In genomic region chr3:57385498-57385897, GRCh38 we compare ENCODE assay signal across 21 cellular contexts.
"Had no signal": no experiment of that assay in that cellular context is flagged by ENCODE, and none has a peak within 500 bp of the region (broad histone marks: within the 10 kb centered on the region; RNA-seq: fewer than 3 reads in every experiment).

No MANE protein-coding gene starts in this region.

- H3K36me3 ChIP-seq: SJSA1 had no signal

- H3K9me3 ChIP-seq: SJSA1 had no signal

- H3K4me3 ChIP-seq: SJSA1, SK-N-MC had no signal

- ATAC-seq: Panc1 had no signal

- H3K4me1 ChIP-seq: SJSA1 had no signal

- H3K27ac ChIP-seq: HL-60, RWPE1, SJSA1, SK-N-MC had no signal

- FAIRE-seq: HTR-8/SVneo had no signal

- DNase-seq: KBM-7, MM.1S, NCI-H1092 treated with DMSO at 0.1 percent for 48 hours, NCI-H1436, NCI-H187, NCI-H2029, NCI-H2081 treated with DMSO at 0.1 percent for 48 hours, NCI-H2171, NCI-H226, NCI-H446, NCI-H510A, NCI-H524 treated with DMSO at 0.1 percent for 48 hours, NCI-H69, NCI-H774, SIG-M5 had no signal

- H3K27me3 ChIP-seq: SJSA1 had no signal
